ENCODE assay signal across 8 cellular contexts in genomic region chr2:98607741-98608117, GRCh38. TPM values are rescaled to one million over a fixed set of nuclear protein-coding genes. Genes with fewer than 3 reads are reported as not detected.
A peak's percentile ranks its signal among the peaks of the same experiment; 100 is the strongest.
DNase-seq lines count a peak whose midpoint lies in the region; ATAC-seq and FAIRE-seq lines count a peak whose summit lies in the region.

No MANE protein-coding gene starts in this region.

- no peak for DNase-seq in activated T-cell treated with anti-CD3 and anti-CD28 coated beads, Interleukin-2, amount 50 U/mL, for 24 hours
- no peak for DNase-seq in activated T-cell treated with anti-CD3 and anti-CD28 coated beads, Interleukin-2, amount 50 U/mL, for 48 hours
- DNase-seq in iPS DF 6.9 (ENCODE audit: low read depth, low spot score), result no peak
- DNase-seq in small intestine, result peak; percentile 30
- no peak for DNase-seq in glomerular visceral epithelial cell (ENCODE audit: extremely low spot score)
- DNase-seq in cortex of kidney (lab: John Stamatoyannopoulos, UW), result no peak

- H3K36me3 Mint-ChIP-seq in activated T-cell treated with anti-CD3 and anti-CD28 coated beads, Interleukin-2, amount 50 U/mL, for 24 hours (ENCODE audit: low read depth), result peaks cover 85% of the 10 kb centered on the region
- peaks cover 5% of the 10 kb centered on the region for H3K36me3 Mint-ChIP-seq in activated naive CD8-positive, alpha-beta T cell

- H3K9me3 ChIP-seq in iPS DF 6.9 (ENCODE audit: control insufficient read depth, insufficient read depth, low read length) (no peaks in the 10 kb centered on the region), small intestine (ENCODE audit: control insufficient read depth, low read depth) (no peaks in the 10 kb centered on the region)

- no peak for FAIRE-seq in small intestine (lab: Jason Lieb, UNC)

- WGBS in iPS DF 6.9 (ENCODE audit: insufficient coverage, insufficient read length), result no CpG with 5 or more reads among the region's 7 CpGs
- 0 to 5% (median 4%) methylated on average over 7 of the region's 7 CpGs for WGBS in small intestine, 3 donors

- H3K36me3 ChIP-seq in iPS DF 6.9 (ENCODE audit: control insufficient read depth, insufficient read depth, low read length), result peaks cover 2% of the 10 kb centered on the region; the same call in 1 of the 2 replicates
- H3K36me3 ChIP-seq in small intestine (ENCODE audit: control insufficient read depth in 2 of 2, insufficient read depth in 2 of 2, low read length in 2 of 2), result peaks cover 0 to 5% of the 10 kb centered on the region in 2 donors

- H3K27ac ChIP-seq in iPS DF 6.9 (ENCODE audit: low read length) (no peak overlapping the region), small intestine (ENCODE audit: low read depth in 1 of 2, low read length in 1 of 2) (peak overlapping the region; percentile 78 to 100)

- peaks cover 64% of the 10 kb centered on the region for H3K4me1 Mint-ChIP-seq in activated T-cell treated with anti-CD3 and anti-CD28 coated beads, Interleukin-2, amount 50 U/mL, for 24 hours (ENCODE audit: low read depth)
- H3K4me1 Mint-ChIP-seq in activated naive CD8-positive, alpha-beta T cell (ENCODE audit: low read depth), result peaks cover 64% of the 10 kb centered on the region

- H3K27me3 ChIP-seq in iPS DF 6.9 (ENCODE audit: control insufficient read depth, insufficient read depth, low read length) (no peaks in the 10 kb centered on the region), small intestine (ENCODE audit: control insufficient read depth in 2 of 2, insufficient read depth in 2 of 2, low read length in 2 of 2) (no peaks in the 10 kb centered on the region)

- H3K27me3 Mint-ChIP-seq in activated T-cell treated with anti-CD3 and anti-CD28 coated beads, Interleukin-2, amount 50 U/mL, for 24 hours, result no peaks in the 10 kb centered on the region
- no peaks in the 10 kb centered on the region for H3K27me3 Mint-ChIP-seq in activated naive CD8-positive, alpha-beta T cell

- 0 out of 2 replicates have a peak, but pooled peaks cover 1% of the 10 kb centered on the region for H3K4me1 ChIP-seq in iPS DF 6.9 (ENCODE audit: control insufficient read depth, insufficient read depth, low read length)
- H3K4me1 ChIP-seq in small intestine (ENCODE audit: control insufficient read depth in 2 of 2, insufficient read depth in 1 of 2, low read depth in 1 of 2, low read length in 1 of 2), result peaks cover 12% of the 10 kb centered on the region in 2 donors

- no peaks in the 10 kb centered on the region for H3K9me3 Mint-ChIP-seq in activated T-cell treated with anti-CD3 and anti-CD28 coated beads, Interleukin-2, amount 50 U/mL, for 24 hours
- no peaks in the 10 kb centered on the region for H3K9me3 Mint-ChIP-seq in activated naive CD8-positive, alpha-beta T cell (ENCODE audit: low read depth)

- peak overlapping the region; percentile 96 for H3K27ac Mint-ChIP-seq in activated T-cell treated with anti-CD3 and anti-CD28 coated beads, Interleukin-2, amount 50 U/mL, for 24 hours
- peak overlapping the region; percentile 96 for H3K27ac Mint-ChIP-seq in activated naive CD8-positive, alpha-beta T cell

- no peak for ATAC-seq in HG03175 (IDR thresholded peaks at IDR 0.05; ENCODE audit: unreplicated experiment)

- H3K4me3 Mint-ChIP-seq in activated T-cell treated with anti-CD3 and anti-CD28 coated beads, Interleukin-2, amount 50 U/mL, for 24 hours, result peak overlapping the region; percentile 91
- H3K4me3 Mint-ChIP-seq in activated naive CD8-positive, alpha-beta T cell, result peak overlapping the region; percentile 98

- H3K4me3 ChIP-seq in iPS DF 6.9 (ENCODE audit: low read length), result peak overlapping the region; percentile 64
- H3K4me3 ChIP-seq in small intestine (ENCODE audit: low read depth in 1 of 2, low read length in 2 of 2), result peak overlapping the region; percentile 96 to 98

RNA-seq across cellular contexts. Expression of gene COA5, which starts 0.6 kb away (rescaled TPM):
- 10 to 100 TPM; 29.7 to 42.5 (median 31.1) TPM for polyA plus RNA-seq in small intestine

RNA-seq across cellular contexts. Expression of gene UNC50, which starts 0.7 kb away (rescaled TPM):
- polyA plus RNA-seq in small intestine, result 10 to 100 TPM; 17.0 to 33.9 (median 20.8) TPM
